Comparison of ENCODE assay signal across 28 cellular contexts in genomic region chr16:79088971-79089370, GRCh38.
DNase-seq lines count a peak whose midpoint lies in the region; ATAC-seq and TF ChIP-seq lines count a peak whose summit lies in the region.
"Had no signal": no experiment of that assay in that cellular context is flagged by ENCODE, and none has a peak within 500 bp of the region (broad histone marks: within the 10 kb centered on the region; RNA-seq: fewer than 3 reads in every experiment).

No MANE protein-coding gene starts in this region.

- H3K4me3 Mint-ChIP-seq in stimulated activated naive CD8-positive, alpha-beta T cell treated with anti-CD3 and anti-CD28 coated beads, Interleukin-15, Interleukin-2, amounts not matched to agents 100 ng/mL and 50 ng/mL, for 24 hours = peak overlapping the region; percentile 32
- H3K4me3 Mint-ChIP-seq in immature natural killer cell = peak overlapping the region; percentile 44 to 86 (median 60)

- no peak overlapping the region for H3K27ac ChIP-seq in esophagus squamous epithelium
- H3K27ac ChIP-seq: breast epithelium, C4-2B, GM23248 had no signal

- H3K36me3 ChIP-seq in esophagus squamous epithelium = no peaks in the 10 kb centered on the region
- H3K36me3 ChIP-seq: breast epithelium, Peyer's patch, stomach, uterus had no signal

- H3K36me3 Mint-ChIP-seq in stimulated activated naive CD8-positive, alpha-beta T cell treated with anti-CD3 and anti-CD28 coated beads, Interleukin-15, Interleukin-2, amounts not matched to agents 100 ng/mL and 50 ng/mL, for 24 hours (ENCODE audit: low read depth) = peaks cover 9% of the 10 kb centered on the region
- no peaks in the 10 kb centered on the region for H3K36me3 Mint-ChIP-seq in immature natural killer cell
- H3K36me3 Mint-ChIP-seq: memory B cell had no signal

- H3K27me3 ChIP-seq in esophagus squamous epithelium = no peaks in the 10 kb centered on the region
- H3K27me3 ChIP-seq: breast epithelium, Peyer's patch, stomach, uterus had no signal

- TF ChIP-seq POLR2A in erythroblast (IDR thresholded peaks at IDR 0.05; ENCODE audit: low read length) (no peak), esophagus squamous epithelium (IDR thresholded peaks at IDR 0.05) (no peak)

- H3K9me3 Mint-ChIP-seq in stimulated activated naive CD8-positive, alpha-beta T cell treated with anti-CD3 and anti-CD28 coated beads, Interleukin-15, Interleukin-2, amounts not matched to agents 100 ng/mL and 50 ng/mL, for 24 hours = peaks cover 8% of the 10 kb centered on the region
- H3K9me3 Mint-ChIP-seq in immature natural killer cell = no peaks in the 10 kb centered on the region
- H3K9me3 Mint-ChIP-seq: memory B cell had no signal

- DNase-seq in stimulated activated naive CD8-positive, alpha-beta T cell treated with anti-CD3 and anti-CD28 coated beads, Interleukin-15, Interleukin-2, amounts not matched to agents 100 U/mL and 50 U/mL, for 24 hours = no peak
- DNase-seq in LNCaP clone FGC (ENCODE audit: low read depth) = peak; percentile 60
- no peak for DNase-seq in immature natural killer cell
- DNase-seq in erythroblast (lab: John Stamatoyannopoulos, UW) = no peak
- no peak for DNase-seq in germinal center (ENCODE audit: low spot score)
- DNase-seq in esophagus squamous epithelium (lab: John Stamatoyannopoulos, UW) = no peak
- DNase-seq: activated CD4-positive, alpha-beta T cell treated with anti-CD3 and anti-CD28 coated beads for 48 hours; activated CD8-positive, alpha-beta memory T cell treated with anti-CD3 and anti-CD28 coated beads, Interleukin-2, amount 50 U/mL, for 4 hours; anterior cingulate cortex; effector CD4-positive, alpha-beta T cell; GM23248; Kasumi-1; MV-4-11; NCI-H1436 treated with DMSO at 0.1 percent for 48 hours; NCI-H2081 treated with DMSO at 0.1 percent for 48 hours; NCI-H226; Peyer's patch; posterior cingulate gyrus; right cardiac atrium; SHP77; stimulated activated CD4-positive, alpha-beta T cell treated with anti-CD3 and anti-CD28 coated beads, Interleukin-1b, Interleukin-23, amount 100 ng/mL, for 48 hours; stomach; uterus had no signal

- peak overlapping the region; percentile 95 for H3K27ac Mint-ChIP-seq in stimulated activated naive CD8-positive, alpha-beta T cell treated with anti-CD3 and anti-CD28 coated beads, Interleukin-15, Interleukin-2, amounts not matched to agents 100 ng/mL and 50 ng/mL, for 24 hours
- peak overlapping the region; percentile 64 to 93 (median 77) for H3K27ac Mint-ChIP-seq in immature natural killer cell
- H3K27ac Mint-ChIP-seq: memory B cell had no signal

- no peak for ATAC-seq in stimulated activated naive CD8-positive, alpha-beta T cell treated with anti-CD3 and anti-CD28 coated beads, Interleukin-15, Interleukin-2, amounts not matched to agents 100 U/mL and 50 U/mL, for 24 hours
- ATAC-seq: left lobe of liver had no signal

- peaks cover 0 to 7% (median 0%) of the 10 kb centered on the region in 3 donors for H3K4me1 ChIP-seq in esophagus squamous epithelium
- H3K4me1 ChIP-seq: breast epithelium, uterus had no signal

- intact Hi-C loops in esophagus squamous epithelium (cut with DNase I) = no loop called here

- H3K4me1 Mint-ChIP-seq in stimulated activated naive CD8-positive, alpha-beta T cell treated with anti-CD3 and anti-CD28 coated beads, Interleukin-15, Interleukin-2, amounts not matched to agents 100 ng/mL and 50 ng/mL, for 24 hours (ENCODE audit: low read depth) = peaks cover 72% of the 10 kb centered on the region
- H3K4me1 Mint-ChIP-seq in immature natural killer cell = peaks cover 67 to 87% of the 10 kb centered on the region in 2 donors

- H3K4me3 ChIP-seq in LNCaP clone FGC (ENCODE audit: low read depth, low read length) = no peak overlapping the region
- H3K4me3 ChIP-seq in esophagus squamous epithelium = no peak overlapping the region
- H3K4me3 ChIP-seq: GM23248 had no signal

- peaks cover 24% of the 10 kb centered on the region for H3K27me3 Mint-ChIP-seq in stimulated activated naive CD8-positive, alpha-beta T cell treated with anti-CD3 and anti-CD28 coated beads, Interleukin-15, Interleukin-2, amounts not matched to agents 100 ng/mL and 50 ng/mL, for 24 hours
- peaks cover 15 to 26% (median 24%) of the 10 kb centered on the region in 3 donors for H3K27me3 Mint-ChIP-seq in immature natural killer cell (ENCODE audit: low read depth in 3 of 3)
- H3K27me3 Mint-ChIP-seq: memory B cell had no signal

- H3K9me3 ChIP-seq in esophagus squamous epithelium = no peaks in the 10 kb centered on the region
- H3K9me3 ChIP-seq: breast epithelium, Peyer's patch, stomach, uterus had no signal

- WGBS in esophagus squamous epithelium, 2 donors = 69 to 77% methylated on average over 6 of the region's 6 CpGs

- TF ChIP-seq CTCF in LNCaP clone FGC (IDR thresholded peaks at IDR 0.05; ENCODE audit: control insufficient read depth, extremely low read depth, insufficient read depth) = no peak
- no peak for TF ChIP-seq CTCF in esophagus squamous epithelium (IDR thresholded peaks at IDR 0.05)
